In the genomic region with DNA sequence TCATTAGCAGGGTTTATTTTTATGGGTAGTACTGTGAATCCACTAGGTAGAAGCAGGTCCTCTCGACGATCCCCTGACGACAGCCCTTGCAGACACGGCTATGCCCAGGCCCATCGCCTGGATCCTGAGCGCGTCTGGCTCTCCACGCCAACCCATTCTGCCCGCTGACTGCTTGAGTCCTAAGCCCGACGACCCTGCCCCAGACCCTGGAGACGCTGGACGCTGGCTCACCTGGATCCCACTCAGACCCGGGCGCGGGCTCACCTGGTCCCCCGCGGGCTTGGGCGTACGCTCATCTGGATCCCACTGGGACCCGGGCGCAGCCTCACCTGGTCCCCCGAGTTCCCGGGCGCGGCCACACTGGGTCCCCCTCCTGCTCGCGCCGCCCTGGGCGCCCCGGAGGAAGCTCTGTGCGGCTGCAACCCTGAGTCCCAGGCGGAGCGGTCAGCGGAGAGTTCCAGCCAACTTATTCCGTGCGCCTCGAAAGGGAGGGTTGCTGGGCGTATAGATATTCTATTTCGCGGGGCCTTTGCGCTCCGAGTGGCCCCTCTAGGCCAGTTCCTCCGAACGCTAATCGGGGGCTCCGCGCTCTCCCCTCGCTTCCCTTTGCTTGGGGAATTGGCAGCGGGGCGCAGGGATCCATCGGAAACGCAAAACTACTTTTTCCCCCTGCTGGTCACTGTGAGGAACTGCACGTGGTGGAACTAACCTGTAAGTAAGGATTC, we compare ENCODE assay signal across 8 cellular contexts.
DNase-seq lines count a peak whose midpoint lies in the region; ATAC-seq, FAIRE-seq and TF ChIP-seq lines count a peak whose summit lies in the region.

No MANE protein-coding gene starts in this region.

- intact Hi-C loops in IMR-90 (cut with micrococcal nuclease) = loop anchor here (1.0 kb wide), 3 partner anchors 194 to 564 kb away; no protein-coding TSS in a partner anchor

- no peak overlapping the region for H2BK20ac ChIP-seq in IMR-90 (ENCODE audit: low read depth, low read length)

- FAIRE-seq in A549 (lab: Jason Lieb, UNC) (no peak), GM18507 (lab: Jason Lieb, UNC) (peak; percentile 71)

- no peak overlapping the region for H4K5ac ChIP-seq in IMR-90 (ENCODE audit: low read depth, low read length)

- no peaks in the 10 kb centered on the region for H3K4me1 ChIP-seq in A549
- H3K4me1 ChIP-seq in IMR-90 (ENCODE audit: control insufficient read depth, insufficient read depth, low read length) = peaks cover 1% of the 10 kb centered on the region; the same call in 1 of the 2 replicates
- peaks cover 0 to 10% (median 2%) of the 10 kb centered on the region in 4 donors for H3K4me1 ChIP-seq in Peyer's patch
- H3K4me1 ChIP-seq in neuron (ENCODE audit: insufficient read depth, low read length) = peaks cover 5% of the 10 kb centered on the region
- H3K4me1 ChIP-seq in thymus (ENCODE audit: control insufficient read depth, insufficient read depth, low read length) = no peaks in the 10 kb centered on the region

- peak overlapping the region in 1 of 2 experiments; percentile 70; a peak in 3 of 6 replicates for H3K27ac ChIP-seq in A549
- H3K27ac ChIP-seq in IMR-90 (ENCODE audit: insufficient read depth, low read length) = no peak overlapping the region
- H3K27ac ChIP-seq in Peyer's patch = no peak overlapping the region
- H3K27ac ChIP-seq in thymus (ENCODE audit: low read depth) = no peak overlapping the region

- H3K4ac ChIP-seq in IMR-90 (ENCODE audit: low read depth, low read length) = no peak overlapping the region

- POLR2A ChIA-PET in A549 (lab: Yijun Ruan, JAX) = no interaction called here
- POLR2A ChIA-PET in IMR-90 (lab: Charles Lee; ENCODE audit: unreplicated experiment) = no interaction called here

- in situ Hi-C loops in IMR-90 (cut with MboI; ENCODE audit: low sequenced_read_pairs) = loop anchor here (10.0 to 25.0 kb wide), 3 partner anchors 195 to 713 kb away; partner anchors contain the start of genes ZNF396 and ZNF397

- no peaks in the 10 kb centered on the region for H3K9me3 ChIP-seq in A549
- H3K9me3 ChIP-seq in IMR-90 (ENCODE audit: control insufficient read depth, insufficient read depth, low read length) = no peaks in the 10 kb centered on the region
- no peaks in the 10 kb centered on the region for H3K9me3 ChIP-seq in Peyer's patch
- no peaks in the 10 kb centered on the region for H3K9me3 ChIP-seq in neuron (ENCODE audit: low read length)
- H3K9me3 ChIP-seq in thymus (ENCODE audit: control insufficient read depth) = no peaks in the 10 kb centered on the region

- H3K79me1 ChIP-seq in IMR-90 (ENCODE audit: low read depth in 1 of 2, low read length in 2 of 2) = no peaks in the 10 kb centered on the region

- TF ChIP-seq EP300 in A549 (IDR thresholded peaks at IDR 0.05) = no peak

- peak; percentile 83 to 89 for ATAC-seq in A549
- ATAC-seq in IMR-90 (ENCODE audit: low read depth) = peak; percentile 97

- no peak overlapping the region for H3K18ac ChIP-seq in IMR-90 (ENCODE audit: low read depth, low read length)

- no peak overlapping the region for H3K23ac ChIP-seq in IMR-90 (ENCODE audit: low read depth, low read length)

- DNase-seq in A549 (ENCODE audit: low read depth in 1 of 2, low spot score in 1 of 2) (peak; percentile 25 to 59), GM18507 (ENCODE audit: extremely low spot score, insufficient read length, low read depth) (peak; percentile 23), IMR-90 (peak; percentile 59), Peyer's patch (peak; percentile 30 to 83 (median 63)), germinal center (ENCODE audit: low spot score) (peak; percentile 42)
- peak in 3 of 4 experiments; percentile 1 to 16 (median 15) for DNase-seq in activated naive CD4-positive, alpha-beta T cell (lab: John Stamatoyannopoulos, UW)

- H2AK9ac ChIP-seq in IMR-90 (replicated peaks; ENCODE audit: low read depth, low read length, poor library complexity) = peak overlapping the region; percentile 10

- H3K56ac ChIP-seq in IMR-90 (ENCODE audit: extremely low read depth, insufficient read depth, low read length) = no peak overlapping the region

- dilution Hi-C loops in IMR-90 (cut with HindIII; ENCODE audit: low sequenced_read_pairs, unreplicated experiment) = no loop called here

- H3K36me3 ChIP-seq in IMR-90 (ENCODE audit: control insufficient read depth, insufficient read depth, low read length) = no peaks in the 10 kb centered on the region
- no peaks in the 10 kb centered on the region for H3K36me3 ChIP-seq in Peyer's patch
- H3K36me3 ChIP-seq in neuron (ENCODE audit: insufficient read depth, low read length) = no peaks in the 10 kb centered on the region
- H3K36me3 ChIP-seq in thymus (ENCODE audit: control insufficient read depth, insufficient read depth) = no peaks in the 10 kb centered on the region

- H3K4me3 ChIP-seq in A549 (peak overlapping the region; percentile 44), IMR-90 (ENCODE audit: insufficient read depth, low read depth, low read length) (peak overlapping the region; percentile 58), Peyer's patch (peak overlapping the region; percentile 16 to 69 (median 52)), neuron (ENCODE audit: low read length) (peak overlapping the region; percentile 45), thymus (ENCODE audit: low read length) (peak overlapping the region; percentile 46)

- TF ChIP-seq POLR2A in A549 (IDR thresholded peaks at IDR 0.05; ENCODE audit: low read length) (no peak), IMR-90 (IDR thresholded peaks at IDR 0.05; ENCODE audit: low read depth, low read length) (no peak), Peyer's patch (IDR thresholded peaks at IDR 0.05) (no peak)

- H4K91ac ChIP-seq in IMR-90 (ENCODE audit: insufficient read depth, low read depth, low read length) = no peak overlapping the region

- TF ChIP-seq CTCF in A549 (IDR thresholded peaks at IDR 0.05) (peak; percentile 52), IMR-90 (conservative IDR thresholded peaks at IDR 0.05; ENCODE audit: low read depth, low read length) (peak; percentile 72), Peyer's patch (IDR thresholded peaks at IDR 0.05) (peak; percentile 74 to 94 (median 80))

- no TSS peak for BruUV-seq in IMR-90 (replicated peaks; lab: Mats Ljungman, UMichigan)

- no peak overlapping the region for H4K8ac ChIP-seq in IMR-90 (ENCODE audit: low read depth in 2 of 2, low read length in 2 of 2)

- H3K27me3 ChIP-seq in IMR-90 (ENCODE audit: control insufficient read depth, insufficient read depth, low read length) (peaks cover 13% of the 10 kb centered on the region), Peyer's patch (no peaks in the 10 kb centered on the region), neuron (ENCODE audit: insufficient read depth, low read length) (peaks cover 18% of the 10 kb centered on the region), thymus (ENCODE audit: control insufficient read depth, insufficient read depth) (peaks cover 6% of the 10 kb centered on the region)

- CTCF ChIA-PET in A549 (lab: Yijun Ruan, JAX) = interaction anchor here (0.7 to 3.3 kb wide), 16 partner anchors 9 to 199 kb away, joined by 3 to 18 read pairs (median 4); no protein-coding TSS in a partner anchor
- CTCF ChIA-PET in IMR-90 (lab: Yijun Ruan, JAX) = interaction anchor here (0.5 to 1.3 kb wide), 6 partner anchors 10 to 564 kb away, joined by 3 to 7 read pairs (median 4); partner anchors contain the start of gene MOCOS

- H2AFZ ChIP-seq in IMR-90 (replicated peaks; ENCODE audit: low read length, poor library complexity) (peak overlapping the region; percentile 93), neuron (ENCODE audit: low read depth, low read length) (peak overlapping the region; percentile 81)

- no peak overlapping the region for H2BK5ac ChIP-seq in IMR-90 (ENCODE audit: low read depth, low read length, poor library complexity, severe bottlenecking)

- TF ChIP-seq RAD21 in A549 (conservative IDR thresholded peaks at IDR 0.05 in 1 of 2, IDR thresholded peaks at IDR 0.05 in 1 of 2) (peak; percentile 47 to 50; a peak in 4 of 5 replicates), IMR-90 (IDR thresholded peaks at IDR 0.05; ENCODE audit: low read length) (peak; percentile 58)

- H3K9me1 ChIP-seq in IMR-90 (ENCODE audit: insufficient read depth, low read length) = no peaks in the 10 kb centered on the region

- H2BK15ac ChIP-seq in IMR-90 (ENCODE audit: low read depth, low read length) = no peak overlapping the region

- no peak overlapping the region for H2BK120ac ChIP-seq in IMR-90 (ENCODE audit: low read depth, low read length)

- H3K9ac ChIP-seq in IMR-90 (ENCODE audit: low read depth, low read length) = peak overlapping the region; percentile 27; the same call in 1 of the 2 replicates

- H3K4me2 ChIP-seq in A549 = peak overlapping the region; percentile 66
- H3K4me2 ChIP-seq in IMR-90 (ENCODE audit: low read depth, low read length) = peak overlapping the region; percentile 86

- 40% methylated on average over 25 of the region's 54 CpGs for WGBS in A549 (ENCODE audit: missing lambda C conversion rate)
- 5% methylated on average over 23 of the region's 54 CpGs; no CpG with 5 or more reads in 1 of the 2 experiments for WGBS in IMR-90 (ENCODE audit: extremely low coverage in 2 of 2, insufficient read length in 1 of 2), 2 experiments
- 13% methylated on average over 54 of the region's 54 CpGs for WGBS in thymus

- no peak overlapping the region for H2AK5ac ChIP-seq in IMR-90 (ENCODE audit: low read depth, low read length)

- no peak overlapping the region for H3K14ac ChIP-seq in IMR-90 (replicated peaks; ENCODE audit: low read depth, low read length)

- no peaks in the 10 kb centered on the region for H4K20me1 ChIP-seq in IMR-90 (ENCODE audit: insufficient read depth, low read length)

TF ChIP-seq in A549, 52 proteins besides CTCF, POLR2A, EP300 and RAD21:
- TF ChIP-seq KDM5A (IDR thresholded peaks at IDR 0.05) (no peak), JUNB (IDR thresholded peaks at IDR 0.05) (no peak), SMC3 (IDR thresholded peaks at IDR 0.05) (peak; percentile 66)
- TF ChIP-seq, protein P1, sequence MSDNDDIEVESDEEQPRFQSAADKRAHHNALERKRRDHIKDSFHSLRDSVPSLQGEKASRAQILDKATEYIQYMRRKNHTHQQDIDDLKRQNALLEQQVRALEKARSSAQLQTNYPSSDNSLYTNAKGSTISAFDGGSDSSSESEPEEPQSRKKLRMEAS (IDR thresholded peaks at IDR 0.05) = 0 out of 2 replicates have a peak, but pooled peaks have one; percentile 38

TF ChIP-seq in IMR-90, 13 proteins besides CTCF, POLR2A, EP300 and RAD21:
- TF ChIP-seq SMC3 (IDR thresholded peaks at IDR 0.05; ENCODE audit: low read depth, low read length) (peak; percentile 61), BHLHE40 (IDR thresholded peaks at IDR 0.05; ENCODE audit: low read depth, low read length) (no peak)
